Comparison of ENCODE assay signal across 23 cellular contexts in genomic region chr1:180166436-180166800, GRCh38. TPM values are rescaled to one million over a fixed set of nuclear protein-coding genes. Genes with fewer than 3 reads are reported as not detected.
DNase-seq lines count a peak whose midpoint lies in the region; ATAC-seq and TF ChIP-seq lines count a peak whose summit lies in the region.
"Had no signal": no experiment of that assay in that cellular context is flagged by ENCODE, and none has a peak within 500 bp of the region (broad histone marks: within the 10 kb centered on the region; RNA-seq: fewer than 3 reads in every experiment).

No MANE protein-coding gene starts in this region.

- H3K27ac ChIP-seq in neural progenitor cell (no peak overlapping the region), upper lobe of left lung (peak overlapping the region in 3 of 4 donors; percentile 55 to 77 (median 56))
- H3K27ac ChIP-seq: KMS-11, right lobe of liver, WERI-Rb-1 had no signal

- H3K4me1 ChIP-seq in neural progenitor cell: peaks cover 13% of the 10 kb centered on the region
- peaks cover 41 to 64% (median 53%) of the 10 kb centered on the region in 4 donors for H3K4me1 ChIP-seq in upper lobe of left lung
- peaks cover 1% of the 10 kb centered on the region for H3K4me1 ChIP-seq in HAP-1

- H3K9ac ChIP-seq in neural progenitor cell: no peak overlapping the region
- H3K9ac ChIP-seq: KMS-11 had no signal

- no peaks in the 10 kb centered on the region for H3K9me3 ChIP-seq in neural progenitor cell (ENCODE audit: low read depth)
- no peaks in the 10 kb centered on the region for H3K9me3 ChIP-seq in upper lobe of left lung
- no peaks in the 10 kb centered on the region for H3K9me3 ChIP-seq in HAP-1
- H3K9me3 ChIP-seq: right lobe of liver, tibial artery had no signal

- CTCF ChIA-PET in activated naive CD4-positive, alpha-beta T cell treated with anti-CD3 and anti-CD28 coated beads, Interleukin-2, amount 10 ng/mL, durations not matched to agents 7 days and 5 days (lab: Charles Lee): interaction anchor here (1.8 to 8.2 kb wide), 2 partner anchors 12 to 20 kb away, joined by 4 to 80 read pairs; no protein-coding TSS in a partner anchor

- no peaks in the 10 kb centered on the region for H3K9me3 Mint-ChIP-seq in activated naive CD4-positive, alpha-beta T cell treated with anti-CD3 and anti-CD28 coated beads, Interleukin-2, amount 10 ng/mL, durations not matched to agents 7 days and 5 days
- no peaks in the 10 kb centered on the region for H3K9me3 Mint-ChIP-seq in activated naive CD4-positive, alpha-beta T cell treated with anti-CD3 and anti-CD28 coated beads, Interleukin-2, amount 50 U/mL, for 72 hours
- no peaks in the 10 kb centered on the region for H3K9me3 Mint-ChIP-seq in dendritic cell treated with granulocyte-macrophage colony-stimulating factor and Interleukin-4, amounts not matched to agents 40 ng/mL and 50 ng/mL, for 4 days
- no peaks in the 10 kb centered on the region for H3K9me3 Mint-ChIP-seq in neural progenitor cell
- H3K9me3 Mint-ChIP-seq: H9; stimulated activated effector memory CD8-positive, alpha-beta T cell treated with anti-CD3 and anti-CD28 coated beads, Interleukin-12 subunit alpha, Interleukin-12 subunit beta, amount 100 ng/mL, for 72 hours had no signal

- H3K4me2 ChIP-seq in neural progenitor cell: no peak overlapping the region
- H3K4me2 ChIP-seq: KMS-11 had no signal

- WGBS in upper lobe of left lung, 2 donors: 93 to 96% methylated on average over 5 of the region's 5 CpGs

- intact Hi-C loops in dendritic cell treated with granulocyte-macrophage colony-stimulating factor and Interleukin-4, amounts not matched to agents 40 ng/mL and 50 ng/mL, for 4 days (cut with micrococcal nuclease): no loop called here

- no peak for TF ChIP-seq POLR2A in upper lobe of left lung (IDR thresholded peaks at IDR 0.05)

- H3K27ac Mint-ChIP-seq in activated naive CD4-positive, alpha-beta T cell treated with anti-CD3 and anti-CD28 coated beads, Interleukin-2, amount 10 ng/mL, durations not matched to agents 7 days and 5 days: no peak overlapping the region
- H3K27ac Mint-ChIP-seq in activated naive CD4-positive, alpha-beta T cell treated with anti-CD3 and anti-CD28 coated beads, Interleukin-2, amount 50 U/mL, for 72 hours: no peak overlapping the region
- H3K27ac Mint-ChIP-seq in dendritic cell treated with granulocyte-macrophage colony-stimulating factor and Interleukin-4, amounts not matched to agents 40 ng/mL and 50 ng/mL, for 4 days: peak overlapping the region; percentile 67
- H3K27ac Mint-ChIP-seq in neural progenitor cell: no peak overlapping the region

- H3K4me3 Mint-ChIP-seq in activated naive CD4-positive, alpha-beta T cell treated with anti-CD3 and anti-CD28 coated beads, Interleukin-2, amount 10 ng/mL, durations not matched to agents 7 days and 5 days: no peak overlapping the region
- H3K4me3 Mint-ChIP-seq in dendritic cell treated with granulocyte-macrophage colony-stimulating factor and Interleukin-4, amounts not matched to agents 40 ng/mL and 50 ng/mL, for 4 days: no peak overlapping the region
- no peak overlapping the region for H3K4me3 Mint-ChIP-seq in neural progenitor cell
- H3K4me3 Mint-ChIP-seq: H9; stimulated activated effector memory CD8-positive, alpha-beta T cell treated with anti-CD3 and anti-CD28 coated beads, Interleukin-12 subunit alpha, Interleukin-12 subunit beta, amount 100 ng/mL, for 72 hours had no signal

- H3K27me3 ChIP-seq in neural progenitor cell (no peaks in the 10 kb centered on the region), upper lobe of left lung (no peaks in the 10 kb centered on the region), HAP-1 (ENCODE audit: low read depth) (no peaks in the 10 kb centered on the region)
- H3K27me3 ChIP-seq: tibial artery had no signal

- peak; percentile 14 for DNase-seq in activated naive CD4-positive, alpha-beta T cell treated with anti-CD3 and anti-CD28 coated beads, Interleukin-2, amount 10 ng/mL, durations not matched to agents 7 days and 5 days
- DNase-seq in activated naive CD4-positive, alpha-beta T cell treated with anti-CD3 and anti-CD28 coated beads, Interleukin-2, amount 50 U/mL, for 72 hours (ENCODE audit: low spot score in 2 of 2): no peak
- DNase-seq in neural progenitor cell (ENCODE audit: low spot score) (peak; percentile 11), upper lobe of left lung (no peak), GF-D8 (lab: John Stamatoyannopoulos, UW) (no peak), HPDE6-E6E7 (ENCODE audit: extremely low spot score) (no peak), HAP-1 (ENCODE audit: low spot score in 2 of 2) (no peak)
- DNase-seq: activated CD4-positive, alpha-beta T cell treated with anti-CD3 and anti-CD28 coated beads, Interleukin-2, amount 50 U/mL, for 4 hours; activated gamma-delta T cell treated with Interleukin-2 at 50 U/mL for 16 hours; amniotic stem cell; central memory CD4-positive, alpha-beta T cell; erythroblast; left colon; NCI-H187 treated with DMSO at 0.1 percent for 48 hours; occipital lobe; right lobe of liver; T-helper 2 cell; WERI-Rb-1 had no signal

- H3K27me3 Mint-ChIP-seq in activated naive CD4-positive, alpha-beta T cell treated with anti-CD3 and anti-CD28 coated beads, Interleukin-2, amount 10 ng/mL, durations not matched to agents 7 days and 5 days: no peaks in the 10 kb centered on the region
- no peaks in the 10 kb centered on the region for H3K27me3 Mint-ChIP-seq in dendritic cell treated with granulocyte-macrophage colony-stimulating factor and Interleukin-4, amounts not matched to agents 40 ng/mL and 50 ng/mL, for 4 days
- H3K27me3 Mint-ChIP-seq in neural progenitor cell (ENCODE audit: insufficient read depth, low read depth): peaks cover 16% of the 10 kb centered on the region

- H3F3A ChIP-seq in neural progenitor cell (ENCODE audit: low read depth): peaks cover 14% of the 10 kb centered on the region

- H3K36me3 ChIP-seq in neural progenitor cell (no peaks in the 10 kb centered on the region), upper lobe of left lung (peaks cover 0 to 15% (median 8%) of the 10 kb centered on the region in 4 donors), HAP-1 (replicated peaks) (no peaks in the 10 kb centered on the region)
- H3K36me3 ChIP-seq: right lobe of liver had no signal

- H3K4me1 Mint-ChIP-seq in activated naive CD4-positive, alpha-beta T cell treated with anti-CD3 and anti-CD28 coated beads, Interleukin-2, amount 10 ng/mL, durations not matched to agents 7 days and 5 days: peaks cover 5% of the 10 kb centered on the region
- peaks cover 61% of the 10 kb centered on the region for H3K4me1 Mint-ChIP-seq in dendritic cell treated with granulocyte-macrophage colony-stimulating factor and Interleukin-4, amounts not matched to agents 40 ng/mL and 50 ng/mL, for 4 days (ENCODE audit: low read depth)
- peaks cover 4% of the 10 kb centered on the region for H3K4me1 Mint-ChIP-seq in neural progenitor cell

- in situ Hi-C loops in HAP-1 (cut with MboI; ENCODE audit: low sequenced_read_pairs): no loop called here

- TF ChIP-seq EP300 in upper lobe of left lung (IDR thresholded peaks at IDR 0.05): no peak

- H3K79me2 ChIP-seq in neural progenitor cell (ENCODE audit: low read depth): peaks cover 5% of the 10 kb centered on the region

- no peak overlapping the region for H3K4me3 ChIP-seq in neural progenitor cell
- H3K4me3 ChIP-seq in upper lobe of left lung: no peak overlapping the region
- H3K4me3 ChIP-seq in HAP-1: no peak overlapping the region
- H3K4me3 ChIP-seq: right lobe of liver, tibial artery had no signal

- TF ChIP-seq CTCF in neural progenitor cell (IDR thresholded peaks at IDR 0.05): no peak
- no peak for TF ChIP-seq CTCF in upper lobe of left lung (IDR thresholded peaks at IDR 0.05)

- peaks cover 21% of the 10 kb centered on the region for H4K20me1 ChIP-seq in neural progenitor cell (ENCODE audit: low read depth)

- no peak for ATAC-seq in activated naive CD4-positive, alpha-beta T cell treated with anti-CD3 and anti-CD28 coated beads, Interleukin-2, amount 50 U/mL, for 72 hours
- no peak for ATAC-seq in upper lobe of left lung (ENCODE audit: low FRiP score in 2 of 2)
- ATAC-seq: left colon; right lobe of liver; stimulated activated effector memory CD8-positive, alpha-beta T cell treated with anti-CD3 and anti-CD28 coated beads, Interleukin-12 subunit alpha, Interleukin-12 subunit beta, amount 100 ng/mL, for 72 hours had no signal

- no peaks in the 10 kb centered on the region for H3K36me3 Mint-ChIP-seq in activated naive CD4-positive, alpha-beta T cell treated with anti-CD3 and anti-CD28 coated beads, Interleukin-2, amount 10 ng/mL, durations not matched to agents 7 days and 5 days
- no peaks in the 10 kb centered on the region for H3K36me3 Mint-ChIP-seq in activated naive CD4-positive, alpha-beta T cell treated with anti-CD3 and anti-CD28 coated beads, Interleukin-2, amount 50 U/mL, for 72 hours
- H3K36me3 Mint-ChIP-seq in dendritic cell treated with granulocyte-macrophage colony-stimulating factor and Interleukin-4, amounts not matched to agents 40 ng/mL and 50 ng/mL, for 4 days (ENCODE audit: low read depth): peaks cover 79% of the 10 kb centered on the region
- no peaks in the 10 kb centered on the region for H3K36me3 Mint-ChIP-seq in neural progenitor cell

- H2AFZ ChIP-seq in neural progenitor cell (replicated peaks): no peak overlapping the region

RNA-seq across cellular contexts. Expression of gene QSOX1, which starts 11.7 kb away (rescaled TPM):
- 10 to 100 TPM; 42.1 to 42.3 TPM for total RNA-seq in activated naive CD4-positive, alpha-beta T cell treated with anti-CD3 and anti-CD28 coated beads, Interleukin-2, amount 50 U/mL, for 72 hours
- total RNA-seq in neural progenitor cell (ENCODE audit: low replicate concordance) (13.6 and 58.3 TPM in 2 replicates), upper lobe of left lung (100 to 1,000 TPM in 5 of 6 donors, 10 to 100 TPM in 1; 61.8 to 380 (median 201) TPM)

Comparison
In these comparisons a context has a peak if more than half of its experiments do, and no peak if none do; other contexts are left out.
1. DNase-seq: peak in activated naive CD4-positive, alpha-beta T cell treated with anti-CD3 and anti-CD28 coated beads, Interleukin-2, amount 10 ng/mL, durations not matched to agents 7 days and 5 days (single experiment) and neural progenitor cell (single experiment); none in activated naive CD4-positive, alpha-beta T cell treated with anti-CD3 and anti-CD28 coated beads, Interleukin-2, amount 50 U/mL, for 72 hours (0 of 2), upper lobe of left lung (0 of 2), GF-D8 (single experiment), HPDE6-E6E7 (single experiment) and HAP-1 (0 of 2).